In the genomic region with DNA sequence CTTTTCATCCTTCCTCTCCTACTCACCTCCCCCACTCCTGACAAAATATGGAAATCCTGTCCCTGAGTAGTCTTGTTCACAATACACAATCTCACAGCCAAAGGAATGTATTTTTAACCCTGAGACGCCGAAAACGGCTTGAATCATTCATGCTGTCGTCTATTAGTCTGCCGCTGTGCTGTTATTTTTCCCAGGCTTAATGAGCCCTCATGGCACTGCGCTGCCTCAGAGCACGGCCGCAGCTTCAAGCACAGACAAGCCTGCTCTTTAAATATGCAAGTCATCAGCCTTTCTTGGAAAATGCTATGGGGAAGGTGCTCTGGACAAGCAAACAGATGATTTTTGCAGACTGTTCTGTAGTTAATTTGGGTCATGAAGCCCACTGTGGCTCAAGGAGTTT, we compare ENCODE assay signal across 11 cellular contexts.
A peak's percentile ranks its signal among the peaks of the same experiment; 100 is the strongest.
DNase-seq lines count a peak whose midpoint lies in the region; ATAC-seq, FAIRE-seq and TF ChIP-seq lines count a peak whose summit lies in the region.
"Had no signal": no experiment of that assay in that cellular context is flagged by ENCODE, and none has a peak within 500 bp of the region (broad histone marks: within the 10 kb centered on the region; RNA-seq: fewer than 3 reads in every experiment).

No MANE protein-coding gene starts in this region.

- FAIRE-seq in D721Med (lab: Jason Lieb, UNC): no peak

- in situ Hi-C loops in mammary epithelial cell (cut with MboI; ENCODE audit: low sequenced_read_pairs in 2 of 2): no loop called here

- no peak overlapping the region for H3K27ac Mint-ChIP-seq in activated CD8-positive, alpha-beta T cell treated with anti-CD3 and anti-CD28 coated beads for 36 hours
- H3K27ac Mint-ChIP-seq: T-helper 2 cell treated with Interferon-gamma antibody and Interleukin-4, amounts not matched to agents 5 μg/mL and 100 μg/mL, for 36 hours had no signal

- H2AFZ ChIP-seq in mammary epithelial cell (ENCODE audit: low read depth, low read length): peak overlapping the region; percentile 70

- H3K4me2 ChIP-seq in mammary epithelial cell (ENCODE audit: insufficient read depth, low read depth, low read length): peak overlapping the region; percentile 37

- H3K4me3 ChIP-seq in AG09309 (ENCODE audit: control insufficient read depth, low read depth, low read length): no peak overlapping the region
- H3K4me3 ChIP-seq in MG63: no peak overlapping the region
- H3K4me3 ChIP-seq in mammary epithelial cell (replicated peaks in 1 of 3; ENCODE audit: insufficient read depth in 1 of 3, low read depth in 2 of 3, low read length in 3 of 3): no peak overlapping the region

- no peaks in the 10 kb centered on the region for H3K79me2 ChIP-seq in mammary epithelial cell (ENCODE audit: insufficient read depth, low read length)

- peaks cover 30% of the 10 kb centered on the region for H3K4me1 ChIP-seq in mammary epithelial cell (ENCODE audit: insufficient read depth, low read length)

- H3K36me3 ChIP-seq in MG63 (no peaks in the 10 kb centered on the region), mammary epithelial cell (ENCODE audit: insufficient read depth, low read length) (no peaks in the 10 kb centered on the region)

- H3K9me3 ChIP-seq in MG63 (peaks cover 14% of the 10 kb centered on the region), mammary epithelial cell (replicated peaks; ENCODE audit: insufficient read depth, low read length) (peaks cover 5% of the 10 kb centered on the region)

- TF ChIP-seq CTCF in AG09309 (IDR thresholded peaks at IDR 0.05; ENCODE audit: control insufficient read depth, insufficient read depth, low read depth, low read length, missing control alignments) (no peak), mammary epithelial cell (conservative IDR thresholded peaks at IDR 0.05 in 1 of 2, IDR thresholded peaks at IDR 0.05 in 1 of 2; ENCODE audit: extremely low read depth in 1 of 2, insufficient read depth in 1 of 2, low read depth in 1 of 2, low read length in 2 of 2) (no peak), D721Med (IDR thresholded peaks at IDR 0.05; ENCODE audit: insufficient read depth, missing control alignments) (no peak)
- TF ChIP-seq CTCF in activated CD8-positive, alpha-beta T cell treated with anti-CD3 and anti-CD28 coated beads for 36 hours (IDR thresholded peaks at IDR 0.05): no peak

- no peaks in the 10 kb centered on the region for H3K27me3 Mint-ChIP-seq in activated CD8-positive, alpha-beta T cell treated with anti-CD3 and anti-CD28 coated beads for 36 hours

- no peak overlapping the region for H3K4me3 Mint-ChIP-seq in activated CD8-positive, alpha-beta T cell treated with anti-CD3 and anti-CD28 coated beads for 36 hours
- H3K4me3 Mint-ChIP-seq: T-helper 2 cell treated with Interferon-gamma antibody and Interleukin-4, amounts not matched to agents 5 μg/mL and 100 μg/mL, for 36 hours had no signal

- no peak for ATAC-seq in activated CD8-positive, alpha-beta T cell treated with anti-CD3 and anti-CD28 coated beads for 36 hours
- ATAC-seq: stimulated activated naive CD8-positive, alpha-beta T cell treated with anti-CD3 and anti-CD28 coated beads, Interleukin-15, Interleukin-2, amounts not matched to agents 100 U/mL and 50 U/mL, for 24 hours had no signal

- dilution Hi-C loops in mammary epithelial cell (cut with HindIII; ENCODE audit: low sequenced_read_pairs): no loop called here

- peak overlapping the region; percentile 61 for H3K9ac ChIP-seq in mammary epithelial cell (ENCODE audit: insufficient read depth, low read length)

- H3K4me1 Mint-ChIP-seq in activated CD8-positive, alpha-beta T cell treated with anti-CD3 and anti-CD28 coated beads for 36 hours (ENCODE audit: low read depth): peaks cover 25% of the 10 kb centered on the region

- CTCF ChIA-PET in mammary epithelial cell (lab: Charles Lee; ENCODE audit: low non-redundant PET): interaction anchor here (0.5 kb wide), 1 partner anchor 211 kb away, joined by 4 read pairs; no protein-coding TSS in a partner anchor
- CTCF ChIA-PET in activated CD8-positive, alpha-beta T cell treated with anti-CD3 and anti-CD28 coated beads for 36 hours (lab: Charles Lee): interaction anchor here (1.0 to 1.1 kb wide), 2 partner anchors 11 to 62 kb away, joined by 3 read pairs; no protein-coding TSS in a partner anchor

- POLR2A ChIA-PET in activated CD8-positive, alpha-beta T cell treated with anti-CD3 and anti-CD28 coated beads for 36 hours (lab: Charles Lee): no interaction called here

- DNase-seq in AG09309 (ENCODE audit: low read depth) (peak; percentile 14), MG63 (peak; percentile 67), mammary epithelial cell (peak; percentile 96), left kidney (ENCODE audit: low read depth, low spot score) (peak; percentile 82), medulla oblongata (ENCODE audit: extremely low spot score) (no peak), D721Med (ENCODE audit: insufficient read length, low spot score) (no peak)
- no peak for DNase-seq in activated naive CD4-positive, alpha-beta T cell treated with Interleukin-2 at 50 U/mL for 16 hours
- DNase-seq in activated CD8-positive, alpha-beta T cell treated with anti-CD3 and anti-CD28 coated beads for 36 hours: no peak
- DNase-seq: Calu3; stimulated activated naive CD8-positive, alpha-beta T cell treated with anti-CD3 and anti-CD28 coated beads, Interleukin-15, Interleukin-2, amounts not matched to agents 100 U/mL and 50 U/mL, for 24 hours had no signal

- H4K20me1 ChIP-seq in mammary epithelial cell (ENCODE audit: insufficient read depth, low read length): no peaks in the 10 kb centered on the region

- H3K27ac ChIP-seq in mammary epithelial cell (ENCODE audit: insufficient read depth, low read depth, low read length): peak overlapping the region; percentile 64

- H3K9me3 Mint-ChIP-seq in activated CD8-positive, alpha-beta T cell treated with anti-CD3 and anti-CD28 coated beads for 36 hours: peaks cover 3% of the 10 kb centered on the region

- no TSS peak for BruUV-seq in mammary epithelial cell (replicated peaks; lab: Mats Ljungman, UMichigan)

- H3K36me3 Mint-ChIP-seq in activated CD8-positive, alpha-beta T cell treated with anti-CD3 and anti-CD28 coated beads for 36 hours (ENCODE audit: low read depth): no peaks in the 10 kb centered on the region

- intact Hi-C loops in mammary epithelial cell (cut with micrococcal nuclease): loop anchor here (5.0 to 10.0 kb wide), 2 partner anchors 62 to 215 kb away; no protein-coding TSS in a partner anchor
- intact Hi-C loops in activated CD8-positive, alpha-beta T cell treated with anti-CD3 and anti-CD28 coated beads for 36 hours (cut with micrococcal nuclease): no loop called here

- H3K27me3 ChIP-seq in MG63 (no peaks in the 10 kb centered on the region), mammary epithelial cell (ENCODE audit: insufficient read depth, low read length) (no peaks in the 10 kb centered on the region)

- under 1% methylated on average over 8 of the region's 8 CpGs for WGBS in mammary epithelial cell (ENCODE audit: low coverage, missing lambda C conversion rate)

Comparison
In these comparisons a context has a peak if more than half of its experiments do, and no peak if none do; other contexts are left out.
1. DNase-seq: peak in AG09309 (single experiment), MG63 (single experiment), mammary epithelial cell (single experiment) and left kidney (single experiment); none in activated naive CD4-positive, alpha-beta T cell treated with Interleukin-2 at 50 U/mL for 16 hours (single experiment), activated CD8-positive, alpha-beta T cell treated with anti-CD3 and anti-CD28 coated beads for 36 hours (single experiment), medulla oblongata (single experiment) and D721Med (single experiment).